ENCODE assay signal across 19 cellular contexts in the genomic region with DNA sequence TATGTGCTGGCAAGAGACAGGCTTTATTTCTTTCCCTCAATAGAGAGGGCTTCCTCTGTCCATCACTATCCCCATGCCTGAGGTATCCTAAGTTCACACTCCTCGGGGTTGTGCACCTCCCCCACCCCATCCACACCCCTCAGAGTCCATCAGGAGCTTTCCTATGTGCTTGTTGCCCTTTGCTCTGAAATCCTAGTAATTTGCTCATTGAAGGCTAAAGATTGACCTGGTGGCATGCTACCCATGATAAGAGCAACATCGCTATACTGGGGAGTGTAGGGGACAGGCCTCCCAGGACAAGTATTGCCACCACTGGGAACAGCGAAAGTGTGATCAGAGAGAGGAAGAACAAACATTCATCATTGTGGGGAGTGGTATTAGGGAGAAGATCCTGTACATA. TPM values are rescaled to one million over a fixed set of nuclear protein-coding genes. Genes with fewer than 3 reads are reported as not detected.
DNase-seq lines count a peak whose midpoint lies in the region; ATAC-seq, FAIRE-seq and TF ChIP-seq lines count a peak whose summit lies in the region.
"Had no signal": no experiment of that assay in that cellular context is flagged by ENCODE, and none has a peak within 500 bp of the region (broad histone marks: within the 10 kb centered on the region; RNA-seq: fewer than 3 reads in every experiment).

No MANE protein-coding gene starts in this region.

- H3K27me3 Mint-ChIP-seq in natural killer cell treated with Interleukin-12 subunit alpha and Interleukin-12 subunit beta and Interleukin-15 and Interleukin-18, amount 100 ng/mL, for 72 hours = no peaks in the 10 kb centered on the region

- no peak for TF ChIP-seq RAD21 in GM12878 (IDR thresholded peaks at IDR 0.05; ENCODE audit: insufficient read depth, low read depth, low read length)

- peaks cover 4% of the 10 kb centered on the region for H3K9me3 Mint-ChIP-seq in natural killer cell treated with Interleukin-12 subunit alpha and Interleukin-12 subunit beta and Interleukin-15 and Interleukin-18, amount 100 ng/mL, for 72 hours
- H3K9me3 Mint-ChIP-seq: IgD-negative memory B cell had no signal

- H3K9ac ChIP-seq in GM12878 (ENCODE audit: control insufficient read depth, insufficient read depth, low read length) = 0 out of 2 replicates have a peak overlapping the region, but pooled peaks have one; percentile 4

- peak overlapping the region; percentile 12 to 93 for H3K27ac Mint-ChIP-seq in natural killer cell treated with Interleukin-12 subunit alpha and Interleukin-12 subunit beta and Interleukin-15 and Interleukin-18, amount 100 ng/mL, for 72 hours
- H3K27ac Mint-ChIP-seq: CD8-positive, alpha-beta memory T cell; IgD-negative memory B cell had no signal

- peak overlapping the region; percentile 88 for H3K27ac ChIP-seq in GM12878 (ENCODE audit: control insufficient read depth, insufficient read depth)

- CTCF ChIA-PET in GM12878 (lab: Yijun Ruan, JAX) = interaction anchor here (0.8 to 10.0 kb wide), 9 partner anchors 9 to 173 kb away, joined by 3 to 135 read pairs (median 9); a partner anchor contains a TSS

- H3K27me3 ChIP-seq in GM12878 (replicated peaks in 1 of 2; ENCODE audit: control insufficient read depth in 2 of 2, insufficient read depth in 2 of 2, low read length in 1 of 2) = no peaks in the 10 kb centered on the region
- no peaks in the 10 kb centered on the region for H3K27me3 ChIP-seq in HAP-1 (ENCODE audit: low read depth)

- H3K4me2 ChIP-seq in GM12878 (ENCODE audit: control insufficient read depth, insufficient read depth) = peak overlapping the region; percentile 70

- ATAC-seq in GM12878 = no peak
- no peak for ATAC-seq in natural killer cell treated with Interleukin-12 subunit alpha and Interleukin-12 subunit beta and Interleukin-15 and Interleukin-18, amount 100 ng/mL, for 72 hours
- ATAC-seq in omental fat pad (ENCODE audit: low FRiP score) = no peak
- ATAC-seq: HCT116 had no signal

- RAD21 ChIA-PET in GM12878 (lab: Charles Lee; ENCODE audit: unreplicated experiment) = interaction anchor here (0.9 to 11.8 kb wide), 7 partner anchors 11 to 147 kb away, joined by 3 to 168 read pairs (median 8); a partner anchor contains a TSS

- peak overlapping the region; percentile 11 for H3K4me3 Mint-ChIP-seq in natural killer cell treated with Interleukin-12 subunit alpha and Interleukin-12 subunit beta and Interleukin-15 and Interleukin-18, amount 100 ng/mL, for 72 hours
- H3K4me3 Mint-ChIP-seq: CD8-positive, alpha-beta memory T cell had no signal

- SMC1A ChIA-PET in GM12878 (lab: Charles Lee; ENCODE audit: uncharacterized antibody, unreplicated experiment) = interaction anchor here (0.7 to 10.7 kb wide), 15 partner anchors 11 to 147 kb away, joined by 3 to 169 read pairs (median 6); a partner anchor contains a TSS

- no peak for TF ChIP-seq CTCF in GM12878 (IDR thresholded peaks at IDR 0.05 in 2 of 3, conservative IDR thresholded peaks at IDR 0.05 in 1 of 3; ENCODE audit: control insufficient read depth in 2 of 3, extremely low read depth in 1 of 3, insufficient read depth in 1 of 3, low read depth in 3 of 3, low read length in 3 of 3)
- no peak for TF ChIP-seq CTCF in omental fat pad (IDR thresholded peaks at IDR 0.05)

- H3K36me3 ChIP-seq in GM12878 (ENCODE audit: control insufficient read depth in 2 of 2, insufficient read depth in 2 of 2, low read length in 1 of 2) = peaks cover 0 to 5% of the 10 kb centered on the region in 2 experiments; a peak in 1 of 4 replicates
- no peaks in the 10 kb centered on the region for H3K36me3 ChIP-seq in HAP-1 (replicated peaks)

- H3K36me3 Mint-ChIP-seq in natural killer cell treated with Interleukin-12 subunit alpha and Interleukin-12 subunit beta and Interleukin-15 and Interleukin-18, amount 100 ng/mL, for 72 hours = no peaks in the 10 kb centered on the region
- H3K36me3 Mint-ChIP-seq: CD8-positive, alpha-beta memory T cell; IgD-negative memory B cell had no signal

- no peak for FAIRE-seq in GM12878 (lab: Jason Lieb, UNC)
- FAIRE-seq: RCC 7860 had no signal

- H2AFZ ChIP-seq in GM12878 (ENCODE audit: control insufficient read depth, low read depth, low read length) = no peak overlapping the region

- intact Hi-C loops in GM12878 (cut with micrococcal nuclease; ENCODE audit: unreplicated experiment) = loop anchor here (2.0 to 5.0 kb wide), 2 partner anchors 37 to 145 kb away; a partner anchor contains a TSS

- BruUV-seq in GM12878 (replicated peaks; lab: Mats Ljungman, UMichigan) = no TSS peak

- DNase-seq in HuH-7 (ENCODE audit: low spot score) (peak; percentile 9), GM12878 (ENCODE audit: low read depth, low spot score) (no peak), amniotic stem cell (lab: John Stamatoyannopoulos, UW) (no peak), GF-D8 (lab: John Stamatoyannopoulos, UW) (no peak), HAP-1 (ENCODE audit: low spot score in 2 of 2) (no peak), omental fat pad (ENCODE audit: low spot score) (no peak)
- no peak for DNase-seq in natural killer cell treated with Interleukin-12 subunit alpha and Interleukin-12 subunit beta and Interleukin-15 and Interleukin-18, amount 100 ng/mL, for 72 hours (ENCODE audit: low spot score)
- DNase-seq: ACHN; C1 segment of cervical spinal cord; CD8-positive, alpha-beta memory T cell; DMS79 treated with DMSO at 0.1 percent for 48 hours; MM.1S; NCI-H1092 treated with DMSO at 0.1 percent for 48 hours; Right ventricle myocardium superior; SW 1271 had no signal

- no peak for TF ChIP-seq POLR2A in GM12878 (IDR thresholded peaks at IDR 0.05; ENCODE audit: low read depth, low read length)

- H4K20me1 ChIP-seq in GM12878 (ENCODE audit: control insufficient read depth, insufficient read depth) = no peaks in the 10 kb centered on the region

- whole genome bisulfite sequencing in GM12878 (ENCODE audit: insufficient coverage, insufficient replicate concordance, low lambda C conversion rate, missing lambda C conversion rate) = 85% methylated on average over 3 of the region's 3 CpGs

- TF ChIP-seq EP300 in GM12878 (IDR thresholded peaks at IDR 0.05; ENCODE audit: borderline replicate concordance in 1 of 2, control insufficient read depth in 1 of 2, low read depth in 2 of 2, low read length in 2 of 2) = no peak

- peaks cover 47 to 61% of the 10 kb centered on the region in 2 donors for H3K4me1 Mint-ChIP-seq in natural killer cell treated with Interleukin-12 subunit alpha and Interleukin-12 subunit beta and Interleukin-15 and Interleukin-18, amount 100 ng/mL, for 72 hours (ENCODE audit: low read depth in 2 of 2)

- POLR2A ChIA-PET in GM12878 (lab: Charles Lee) = interaction anchor here (0.6 to 4.3 kb wide), 8 partner anchors 11 to 38 kb away, joined by 3 to 60 read pairs (median 4); no protein-coding TSS in a partner anchor

- H3K9me3 ChIP-seq in GM12878 (replicated peaks; ENCODE audit: control insufficient read depth, insufficient read depth, low read length) (no peaks in the 10 kb centered on the region), HAP-1 (no peaks in the 10 kb centered on the region)

- H3K79me2 ChIP-seq in GM12878 (ENCODE audit: control insufficient read depth, insufficient read depth, low read length) = peaks cover 39% of the 10 kb centered on the region

- H3K4me1 ChIP-seq in GM12878 (ENCODE audit: control insufficient read depth, insufficient read depth, low read length) (peaks cover 57% of the 10 kb centered on the region), HAP-1 (peaks cover 22% of the 10 kb centered on the region)

- in situ Hi-C loops in GM12878 (cut with MboI) (no loop called here), HAP-1 (cut with MboI; ENCODE audit: low sequenced_read_pairs) (no loop called here)

- no peak overlapping the region for H3K4me3 ChIP-seq in GM12878
- no peak overlapping the region for H3K4me3 ChIP-seq in HAP-1

RNA-seq across cellular contexts. Expression of a gene that starts 37.0 kb away (rescaled TPM):
- 40.1 and 41.4 TPM in 2 replicates for total RNA-seq in GM12878 (2013; cell fraction: nucleolus; rRNA removed)
- total RNA-seq in GM12878 (2014; rRNA removed) (14.8 and 17.8 TPM in 2 replicates), GM12878 (2014; rRNA removed; fragmentation: Illumina TruSeq; extraction: Trizol) (20.8 and 21.9 TPM in 2 replicates), GM12878 (2021) (43.0 and 44.5 TPM in 2 replicates), omental fat pad (1 to 10 TPM; 3.0 to 6.5 (median 4.9) TPM)
- 6.5 TPM for polyA plus RNA-seq in GM12878 (2011; ENCODE audit: low read depth)
- polyA plus RNA-seq in GM12878 (2011; rRNA removed) (47.4 and 82.7 TPM in 2 replicates), GM12878 (2014; fragmentation: Illumina TruSeq; extraction: Trizol) (35.7 and 48.3 TPM in 2 replicates), GM12878 (2014; fragmentation: Nextera tagmentation; extraction: Ambion mirVana) (10 to 100 TPM; 13.4 to 14.1 TPM), GM12878 (2014; rRNA removed) (20.2 and 21.3 TPM in 2 replicates), GM12878 (2016; fragmentation: Nextera tagmentation; extraction: Ambion mirVana) (10 to 100 TPM; 11.9 to 13.6 TPM)
- 11.0 and 15.6 TPM in 2 replicates for polyA plus RNA-seq in GM12878 (2011; cell fraction: cytosol; rRNA removed)
- polyA plus RNA-seq in GM12878 (2011; cell fraction: nucleus; rRNA removed) = 32.3 and 32.5 TPM in 2 replicates
- polyA plus RNA-seq in GM12878 (2012) = 18.1 and 21.1 TPM in 2 replicates
- 26.6 and 46.6 TPM in 2 replicates for polyA minus RNA-seq in GM12878 (2011; rRNA and poly(A)+ RNA removed)
- 24.7 and 28.3 TPM in 2 replicates for polyA minus RNA-seq in GM12878 (2011; cell fraction: cytosol; rRNA and poly(A)+ RNA removed)
- polyA minus RNA-seq in GM12878 (2011; cell fraction: nucleus; rRNA and poly(A)+ RNA removed) = 15.2 and 19.9 TPM in 2 replicates
- total RNA-seq in natural killer cell treated with Interleukin-12 subunit alpha and Interleukin-12 subunit beta and Interleukin-15 and Interleukin-18, amount 100 ng/mL, for 72 hours = 10 to 100 TPM in 1 of 2 donors, 1 to 10 TPM in 1; 2.3 to 23.6 TPM
- polyA plus RNA-seq: IgD-negative memory B cell had no signal

RNA-seq across cellular contexts. Expression of a gene that starts 55.7 kb away (rescaled TPM):
- total RNA-seq in GM12878 (2013; cell fraction: nucleolus; rRNA removed) = not detected in 2 replicates
- total RNA-seq in GM12878 (2014; rRNA removed) (not detected in 2 replicates), GM12878 (2014; rRNA removed; fragmentation: Illumina TruSeq; extraction: Trizol) (not detected in 2 replicates), GM12878 (2021) (0.93 and 1.2 TPM in 2 replicates), omental fat pad (not detected)
- polyA plus RNA-seq in GM12878 (2011; ENCODE audit: low read depth) = not detected
- polyA plus RNA-seq in GM12878 (2011; rRNA removed) (not detected in 2 replicates), GM12878 (2014; fragmentation: Illumina TruSeq; extraction: Trizol) (not detected in 2 replicates), GM12878 (2014; fragmentation: Nextera tagmentation; extraction: Ambion mirVana) (under 1 TPM in 1 of 2 experiments, not detected in 1; 0.05 TPM), GM12878 (2014; rRNA removed) (not detected in 2 replicates), GM12878 (2016; fragmentation: Nextera tagmentation; extraction: Ambion mirVana) (not detected)
- polyA plus RNA-seq in GM12878 (2011; cell fraction: cytosol; rRNA removed) = not detected in 2 replicates
- not detected in 2 replicates for polyA plus RNA-seq in GM12878 (2011; cell fraction: nucleus; rRNA removed)
- polyA plus RNA-seq in GM12878 (2012) = not detected in 2 replicates
- polyA minus RNA-seq in GM12878 (2011; rRNA and poly(A)+ RNA removed) = not detected in 2 replicates
- polyA minus RNA-seq in GM12878 (2011; cell fraction: cytosol; rRNA and poly(A)+ RNA removed) = not detected in 2 replicates
- not detected in 2 replicates for polyA minus RNA-seq in GM12878 (2011; cell fraction: nucleus; rRNA and poly(A)+ RNA removed)
- not detected for total RNA-seq in natural killer cell treated with Interleukin-12 subunit alpha and Interleukin-12 subunit beta and Interleukin-15 and Interleukin-18, amount 100 ng/mL, for 72 hours
- total RNA-seq: CD8-positive, alpha-beta memory T cell; NCI-H460; Right ventricle myocardium superior had no signal
- polyA plus RNA-seq: CD8-positive, alpha-beta memory T cell; IgD-negative memory B cell had no signal
